1 cellular context compared by ENCODE assay signal in the genomic region with DNA sequence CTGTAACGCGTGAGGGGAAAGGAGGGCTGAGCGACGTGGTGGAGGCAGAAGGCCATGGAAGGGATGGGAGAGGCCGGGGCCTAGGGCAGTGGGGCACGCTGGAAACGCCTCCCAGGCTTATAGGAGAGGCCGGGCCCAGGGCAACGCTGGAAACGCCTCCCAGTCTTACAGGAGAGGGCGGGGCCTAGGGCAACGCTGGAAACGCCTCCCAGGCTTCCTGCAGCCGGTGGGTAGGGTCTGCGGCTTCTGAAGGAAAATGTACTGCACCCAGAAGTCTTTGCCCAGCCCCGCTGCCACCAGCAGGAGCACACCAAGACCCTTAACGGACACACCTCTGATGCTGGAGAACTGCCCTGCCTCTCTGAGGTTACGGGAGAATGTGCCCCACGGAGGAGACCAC.
TF ChIP-seq lines count a peak whose summit lies in the region.

No MANE protein-coding gene starts in this region.

TF ChIP-seq in endothelial cell of umbilical vein, 7 proteins besides CTCF, POLR2A, EP300 and RAD21:
- no peak for TF ChIP-seq GATA2 (IDR thresholded peaks at IDR 0.05; ENCODE audit: insufficient read depth, insufficient read length, low read depth, low read length)
- no peak for TF ChIP-seq FOS (IDR thresholded peaks at IDR 0.05; ENCODE audit: borderline replicate concordance, insufficient read depth, low read length)
- no peak for TF ChIP-seq MYC (IDR thresholded peaks at IDR 0.05; ENCODE audit: low read depth, low read length)
- TF ChIP-seq, protein P1, sequence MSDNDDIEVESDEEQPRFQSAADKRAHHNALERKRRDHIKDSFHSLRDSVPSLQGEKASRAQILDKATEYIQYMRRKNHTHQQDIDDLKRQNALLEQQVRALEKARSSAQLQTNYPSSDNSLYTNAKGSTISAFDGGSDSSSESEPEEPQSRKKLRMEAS (IDR thresholded peaks at IDR 0.05; ENCODE audit: insufficient read depth, insufficient read length) = no peak
- no peak for TF ChIP-seq POLR2AphosphoS5 (IDR thresholded peaks at IDR 0.05; ENCODE audit: insufficient read depth, low read depth, low read length)
- no peak for TF ChIP-seq JUN (IDR thresholded peaks at IDR 0.05; ENCODE audit: borderline replicate concordance, insufficient read depth, insufficient read length, low read depth)
- TF ChIP-seq EZH2 (IDR thresholded peaks at IDR 0.05; ENCODE audit: borderline replicate concordance, low read depth, low read length, severe bottlenecking) = no peak
